ENCODE assay signal across 20 cellular contexts in the genomic region with DNA sequence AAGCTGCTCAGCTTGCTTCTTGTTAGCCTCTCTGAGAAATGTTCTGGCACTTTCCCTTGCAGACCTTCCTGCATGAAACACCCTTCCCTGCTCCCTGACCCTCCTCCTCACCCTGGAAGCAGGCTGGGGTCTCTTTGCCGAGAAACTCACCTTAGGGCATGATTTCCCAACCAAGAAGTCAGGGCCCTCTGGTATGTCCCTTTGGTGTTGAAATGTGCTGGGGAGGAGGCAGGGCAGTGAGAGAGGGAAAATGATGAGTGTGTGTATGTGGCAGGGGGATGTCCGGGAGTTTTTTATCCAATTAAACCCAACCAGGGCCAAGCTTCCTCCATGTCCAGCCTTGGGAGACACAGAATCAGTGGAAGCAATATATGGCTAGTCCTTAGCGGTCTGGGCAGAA. TPM values are rescaled to one million over a fixed set of nuclear protein-coding genes. Genes with fewer than 3 reads are reported as not detected.
DNase-seq lines count a peak whose midpoint lies in the region; ATAC-seq and TF ChIP-seq lines count a peak whose summit lies in the region.
"Had no signal": no experiment of that assay in that cellular context is flagged by ENCODE, and none has a peak within 500 bp of the region (broad histone marks: within the 10 kb centered on the region; RNA-seq: fewer than 3 reads in every experiment).

No MANE protein-coding gene starts in this region.

- H3K27ac ChIP-seq in CD4-positive, alpha-beta memory T cell (ENCODE audit: low read depth, low read length), result no peak overlapping the region
- peak overlapping the region; percentile 47 for H3K27ac ChIP-seq in RWPE1

- H3K27ac Mint-ChIP-seq in CD4-positive, alpha-beta memory T cell, result peak overlapping the region in 6 of 7 donors; percentile 14 to 81 (median 48)
- H3K27ac Mint-ChIP-seq in stimulated activated effector memory CD8-positive, alpha-beta T cell treated with anti-CD3 and anti-CD28 coated beads, Interleukin-12 subunit alpha, Interleukin-12 subunit beta, amount 100 ng/mL, for 72 hours, result peak overlapping the region; percentile 88
- H3K27ac Mint-ChIP-seq: stimulated activated naive B cell treated with anti-CD40 and anti-IgM and Interleukin-4, amounts not matched to agents 10 μg/mL and 1 μg/mL and 100 μg/mL, for 72 hours had no signal

- peaks cover 4 to 20% of the 10 kb centered on the region in 2 donors for H3K36me3 Mint-ChIP-seq in CD4-positive, alpha-beta memory T cell
- peaks cover 37% of the 10 kb centered on the region for H3K36me3 Mint-ChIP-seq in stimulated activated effector memory CD8-positive, alpha-beta T cell treated with anti-CD3 and anti-CD28 coated beads, Interleukin-12 subunit alpha, Interleukin-12 subunit beta, amount 100 ng/mL, for 72 hours
- H3K36me3 Mint-ChIP-seq: IgD-negative memory B cell had no signal

- peak overlapping the region in 3 of 8 donors; percentile 0 to 67 (median 15) for H3K4me3 Mint-ChIP-seq in CD4-positive, alpha-beta memory T cell
- peak overlapping the region; percentile 8 for H3K4me3 Mint-ChIP-seq in stimulated activated effector memory CD8-positive, alpha-beta T cell treated with anti-CD3 and anti-CD28 coated beads, Interleukin-12 subunit alpha, Interleukin-12 subunit beta, amount 100 ng/mL, for 72 hours

- POLR2A ChIA-PET in CD4-positive, alpha-beta memory T cell (lab: Charles Lee; ENCODE audit: partially characterized antibody), result interaction anchor here (0.8 to 2.9 kb wide), 3 partner anchors 10 to 66 kb away, joined by 3 to 9 read pairs (median 5); a partner anchor contains a TSS
- POLR2A ChIA-PET in RWPE1 (lab: Yijun Ruan, JAX; ENCODE audit: low non-redundant PET), result interaction anchor here (0.6 kb wide), 1 partner anchor 11 kb away, joined by 5 read pairs; no protein-coding TSS in a partner anchor

- no peak overlapping the region for H3K4me3 ChIP-seq in CD4-positive, alpha-beta memory T cell (ENCODE audit: low read length in 2 of 2)
- no peak overlapping the region for H3K4me3 ChIP-seq in BE2C (ENCODE audit: low read depth, low read length)
- H3K4me3 ChIP-seq: gastrocnemius medialis, mucosa of descending colon, tibial artery had no signal

- TF ChIP-seq CTCF in RWPE1 (conservative IDR thresholded peaks at IDR 0.05; ENCODE audit: low read depth) (no peak), BE2C (IDR thresholded peaks at IDR 0.05; ENCODE audit: low read depth, low read length) (no peak)

- no peak for DNase-seq in CD4-positive, alpha-beta memory T cell
- no peak for DNase-seq in RWPE1 (ENCODE audit: low spot score)
- peak; percentile 31 for DNase-seq in iris pigment epithelial cell (ENCODE audit: low read depth)
- no peak for DNase-seq in stimulated activated effector memory CD8-positive, alpha-beta T cell treated with anti-CD3 and anti-CD28 coated beads, Interleukin-12 subunit alpha, Interleukin-12 subunit beta, amount 100 ng/mL, for 72 hours (ENCODE audit: low spot score in 2 of 2)
- no peak for DNase-seq in BE2C
- DNase-seq: activated effector memory CD4-positive, alpha-beta T cell treated with Interleukin-2 at 50 U/mL for 16 hours; gastrocnemius medialis; NCI-H1694; NCI-H774; nucleus accumbens; OCI-M1; right cardiac atrium; stimulated activated naive B cell treated with anti-CD40 and anti-IgM and Interleukin-4, amounts not matched to agents 10 μg/mL and 1 μg/mL and 100 μg/mL, for 72 hours; T1000; tibial artery had no signal

- no peaks in the 10 kb centered on the region for H3K27me3 ChIP-seq in CD4-positive, alpha-beta memory T cell (ENCODE audit: insufficient read depth, low read length)
- H3K27me3 ChIP-seq in BE2C, result 0 out of 2 replicates have a peak, but pooled peaks cover 3% of the 10 kb centered on the region
- H3K27me3 ChIP-seq: tibial artery had no signal

- no peaks in the 10 kb centered on the region for H3K36me3 ChIP-seq in CD4-positive, alpha-beta memory T cell (ENCODE audit: insufficient read depth, low read length)
- no peaks in the 10 kb centered on the region for H3K36me3 ChIP-seq in BE2C
- H3K36me3 ChIP-seq: gastrocnemius medialis, tibial artery had no signal

- H3K4me1 ChIP-seq in CD4-positive, alpha-beta memory T cell (ENCODE audit: insufficient read depth, low read length), result peaks cover 82% of the 10 kb centered on the region
- no peaks in the 10 kb centered on the region for H3K4me1 ChIP-seq in BE2C
- H3K4me1 ChIP-seq: gastrocnemius medialis had no signal

- no peaks in the 10 kb centered on the region for H3K9me3 ChIP-seq in CD4-positive, alpha-beta memory T cell (ENCODE audit: control insufficient read depth in 1 of 2, low read length in 2 of 2)
- H3K9me3 ChIP-seq in BE2C, result no peaks in the 10 kb centered on the region
- H3K9me3 ChIP-seq: gastrocnemius medialis, mucosa of descending colon, tibial artery had no signal

- intact Hi-C loops in CD4-positive, alpha-beta memory T cell (cut with micrococcal nuclease), result no loop called here

- CTCF ChIA-PET in CD4-positive, alpha-beta memory T cell (lab: Charles Lee; ENCODE audit: partially characterized antibody), result interaction anchor here (1.3 to 1.9 kb wide), 3 partner anchors 11 to 44 kb away, joined by 3 to 7 read pairs (median 5); no protein-coding TSS in a partner anchor
- CTCF ChIA-PET in RWPE1 (lab: Yijun Ruan, JAX), result no interaction called here

- peaks cover 38 to 81% (median 60%) of the 10 kb centered on the region in 4 donors for H3K4me1 Mint-ChIP-seq in CD4-positive, alpha-beta memory T cell
- H3K4me1 Mint-ChIP-seq in stimulated activated effector memory CD8-positive, alpha-beta T cell treated with anti-CD3 and anti-CD28 coated beads, Interleukin-12 subunit alpha, Interleukin-12 subunit beta, amount 100 ng/mL, for 72 hours, result peaks cover 64% of the 10 kb centered on the region

- no peaks in the 10 kb centered on the region for H3K27me3 Mint-ChIP-seq in CD4-positive, alpha-beta memory T cell
- H3K27me3 Mint-ChIP-seq: IgD-negative memory B cell had no signal

- ATAC-seq in stimulated activated effector memory CD8-positive, alpha-beta T cell treated with anti-CD3 and anti-CD28 coated beads, Interleukin-12 subunit alpha, Interleukin-12 subunit beta, amount 100 ng/mL, for 72 hours, result no peak
- ATAC-seq in HG03521 (IDR thresholded peaks at IDR 0.05; ENCODE audit: unreplicated experiment), result no peak
- no peak for ATAC-seq in GM21381 (IDR thresholded peaks at IDR 0.05; ENCODE audit: unreplicated experiment)
- ATAC-seq: gastrocnemius medialis; left lobe of liver; mucosa of descending colon; right cardiac atrium; stimulated activated naive B cell treated with anti-CD40 and anti-IgM and Interleukin-4, amounts not matched to agents 10 μg/mL and 1 μg/mL and 100 μg/mL, for 72 hours had no signal

- H3K9me3 Mint-ChIP-seq in CD4-positive, alpha-beta memory T cell, result peaks cover 0 to 2% (median 0%) of the 10 kb centered on the region in 8 donors
- no peaks in the 10 kb centered on the region for H3K9me3 Mint-ChIP-seq in stimulated activated effector memory CD8-positive, alpha-beta T cell treated with anti-CD3 and anti-CD28 coated beads, Interleukin-12 subunit alpha, Interleukin-12 subunit beta, amount 100 ng/mL, for 72 hours
- H3K9me3 Mint-ChIP-seq: IgD-negative memory B cell; stimulated activated naive B cell treated with anti-CD40 and anti-IgM and Interleukin-4, amounts not matched to agents 10 μg/mL and 1 μg/mL and 100 μg/mL, for 72 hours had no signal

RNA-seq across cellular contexts. Expression of a gene that starts 5.1 kb away (rescaled TPM):
- total RNA-seq in CD4-positive, alpha-beta memory T cell, result 10 to 100 TPM; 29.8 to 31.3 TPM
- 10 to 100 TPM in 1 of 2 donors, 1 to 10 TPM in 1; 7.4 to 18.6 TPM for polyA plus RNA-seq in CD4-positive, alpha-beta memory T cell
- 0.39 TPM for polyA plus RNA-seq in BE2C (2012; ENCODE audit: insufficient read depth, insufficient read length, low read depth)
